In genomic region chr6:106525111-106525884, GRCh38 we compare ENCODE assay signal across 7 cellular contexts.
DNase-seq lines count a peak whose midpoint lies in the region; ATAC-seq, FAIRE-seq and TF ChIP-seq lines count a peak whose summit lies in the region.

No MANE protein-coding gene starts in this region.

- H3K4me1 ChIP-seq in muscle layer of colon (ENCODE audit: insufficient read depth, low read length), result peaks cover 7% of the 10 kb centered on the region

- no peak for DNase-seq in GM19239 (ENCODE audit: insufficient read length, low spot score)
- no peak for DNase-seq in dorsolateral prefrontal cortex
- no peak for DNase-seq in cortex of kidney (lab: John Stamatoyannopoulos, UW)

- peak overlapping the region; percentile 89 for H3K27ac Mint-ChIP-seq in T-helper 1 cell treated with Interleukin-12 subunit alpha and Interleukin-12 subunit beta and Interleukin-4 antibody, amounts not matched to agents 30 μg/mL and 1 μg/mL, for 36 hours

- ATAC-seq in HG02973 (IDR thresholded peaks at IDR 0.05; ENCODE audit: unreplicated experiment), result peak; percentile 41
- no peak for ATAC-seq in GM19467 (IDR thresholded peaks at IDR 0.05; ENCODE audit: unreplicated experiment)

- H3K27me3 Mint-ChIP-seq in T-helper 1 cell treated with Interleukin-12 subunit alpha and Interleukin-12 subunit beta and Interleukin-4 antibody, amounts not matched to agents 30 μg/mL and 1 μg/mL, for 36 hours (ENCODE audit: low read depth), result no peaks in the 10 kb centered on the region

- H3K36me3 Mint-ChIP-seq in T-helper 1 cell treated with Interleukin-12 subunit alpha and Interleukin-12 subunit beta and Interleukin-4 antibody, amounts not matched to agents 30 μg/mL and 1 μg/mL, for 36 hours (ENCODE audit: low read depth), result peaks cover 31% of the 10 kb centered on the region

- H3K27me3 ChIP-seq in muscle layer of colon (ENCODE audit: control insufficient read depth in 1 of 2, insufficient read depth in 2 of 2, low read length in 2 of 2) (no peaks in the 10 kb centered on the region), dorsolateral prefrontal cortex (peaks cover 0 to 18% (median 0%) of the 10 kb centered on the region in 45 donors)

- intact Hi-C loops in dorsolateral prefrontal cortex (cut with DNase I), result no loop called here

- H3K4me1 Mint-ChIP-seq in T-helper 1 cell treated with Interleukin-12 subunit alpha and Interleukin-12 subunit beta and Interleukin-4 antibody, amounts not matched to agents 30 μg/mL and 1 μg/mL, for 36 hours (ENCODE audit: low read depth), result peaks cover 49% of the 10 kb centered on the region

- H3K9ac ChIP-seq in muscle layer of colon (ENCODE audit: low read length), result peak overlapping the region; percentile 13

- TF ChIP-seq CTCF in dorsolateral prefrontal cortex (IDR thresholded peaks at IDR 0.05 in 54 of 56, conservative IDR thresholded peaks at IDR 0.05 in 2 of 56; ENCODE audit: low read depth in 1 of 56, partially characterized antibody in 56 of 56), result no peak

- FAIRE-seq in GM19239 (lab: Jason Lieb, UNC), result peak; percentile 98

- peak overlapping the region in 1 of 2 donors; percentile 25 for H3K4me3 ChIP-seq in muscle layer of colon (ENCODE audit: low read depth in 1 of 2, low read length in 2 of 2)
- H3K4me3 ChIP-seq in dorsolateral prefrontal cortex, result peak overlapping the region in 3 of 59 donors; percentile 17 to 24 (median 17)

- H3K9me3 Mint-ChIP-seq in T-helper 1 cell treated with Interleukin-12 subunit alpha and Interleukin-12 subunit beta and Interleukin-4 antibody, amounts not matched to agents 30 μg/mL and 1 μg/mL, for 36 hours, result no peaks in the 10 kb centered on the region

- H3K27ac ChIP-seq in muscle layer of colon (ENCODE audit: low read depth, low read length), result no peak overlapping the region
- no peak overlapping the region for H3K27ac ChIP-seq in dorsolateral prefrontal cortex

- no peaks in the 10 kb centered on the region for H3K9me3 ChIP-seq in muscle layer of colon (ENCODE audit: low read length)

- peak overlapping the region; percentile 85 for H3K4me3 Mint-ChIP-seq in T-helper 1 cell treated with Interleukin-12 subunit alpha and Interleukin-12 subunit beta and Interleukin-4 antibody, amounts not matched to agents 30 μg/mL and 1 μg/mL, for 36 hours

- no peaks in the 10 kb centered on the region for H3K36me3 ChIP-seq in muscle layer of colon (ENCODE audit: insufficient read depth, low read length)
